14 cellular contexts compared by ENCODE assay signal in the genomic region with DNA sequence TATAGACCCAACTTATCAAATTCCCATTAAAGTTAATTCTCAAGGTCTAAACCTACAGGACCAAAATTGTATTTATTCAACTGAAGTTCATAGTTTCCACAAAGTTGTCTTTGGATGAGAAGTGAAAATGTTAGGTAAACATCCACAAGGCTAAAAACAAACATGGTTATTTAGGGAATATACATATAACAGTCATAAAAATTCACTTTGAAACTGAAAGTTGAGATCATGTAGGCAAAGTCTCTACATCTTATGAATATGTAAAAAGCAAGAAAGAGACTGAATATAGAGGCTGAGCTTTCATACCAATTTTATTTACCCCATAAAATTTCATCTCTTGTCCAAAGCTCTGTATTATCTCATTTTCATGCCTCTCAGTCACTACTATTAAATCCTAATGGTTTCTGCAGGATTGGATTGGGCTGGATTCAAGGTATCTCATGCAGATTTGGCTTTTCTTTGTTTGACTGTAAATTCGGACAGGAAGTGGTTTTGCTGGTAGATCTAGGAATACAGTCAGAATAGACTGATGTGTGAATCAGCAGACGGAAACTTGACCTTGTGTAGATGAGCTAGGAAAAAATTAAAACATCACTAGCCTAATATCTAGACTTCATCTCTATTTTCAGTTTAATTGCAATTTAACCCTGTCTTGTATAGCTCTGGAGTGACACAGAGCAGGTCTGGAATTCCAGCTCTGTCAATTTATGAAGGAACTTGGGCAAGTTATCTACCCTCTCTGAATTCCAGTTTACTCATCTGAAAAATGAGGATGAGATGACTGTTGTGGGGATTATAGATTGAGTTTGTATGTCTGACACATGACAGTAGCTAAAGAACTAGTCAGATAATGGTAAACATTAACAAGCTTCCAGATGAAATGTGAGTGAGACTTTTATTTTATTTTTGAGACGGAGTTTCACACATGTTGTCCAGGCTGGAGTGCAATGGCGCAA. TPM values are rescaled to one million over a fixed set of nuclear protein-coding genes. Genes with fewer than 3 reads are reported as not detected.
DNase-seq lines count a peak whose midpoint lies in the region; ATAC-seq and TF ChIP-seq lines count a peak whose summit lies in the region.
"Had no signal": no experiment of that assay in that cellular context is flagged by ENCODE, and none has a peak within 500 bp of the region (broad histone marks: within the 10 kb centered on the region; RNA-seq: fewer than 3 reads in every experiment).

No MANE protein-coding gene starts in this region.

- no peak for TF ChIP-seq POLR2A in testis (IDR thresholded peaks at IDR 0.05)
- no peak for TF ChIP-seq POLR2A in sigmoid colon (IDR thresholded peaks at IDR 0.05)

- H3K9me3 ChIP-seq in left lung (no peaks in the 10 kb centered on the region), testis (no peaks in the 10 kb centered on the region), sigmoid colon (no peaks in the 10 kb centered on the region)
- H3K9me3 ChIP-seq: ovary had no signal

- H3K4me3 ChIP-seq in left lung (no peak overlapping the region), testis (no peak overlapping the region), sigmoid colon (no peak overlapping the region)
- H3K4me3 ChIP-seq: ovary had no signal

- H3K27ac ChIP-seq in left lung, result no peak overlapping the region
- H3K27ac ChIP-seq in testis, result no peak overlapping the region
- no peak overlapping the region for H3K27ac ChIP-seq in sigmoid colon
- H3K27ac ChIP-seq: ovary, VCaP had no signal

- peak; percentile 70 for ATAC-seq in GM18517 (IDR thresholded peaks at IDR 0.05; ENCODE audit: unreplicated experiment)
- no peak for ATAC-seq in left lung
- ATAC-seq in stimulated activated effector memory CD8-positive, alpha-beta T cell treated with anti-CD3 and anti-CD28 coated beads, Interleukin-12 subunit alpha, Interleukin-12 subunit beta, amount 100 ng/mL, for 72 hours, result no peak
- ATAC-seq: left ventricle myocardium superior had no signal

- H3K4me1 ChIP-seq in left lung (no peaks in the 10 kb centered on the region), testis (no peaks in the 10 kb centered on the region), sigmoid colon (no peaks in the 10 kb centered on the region)

- WGBS in testis, 2 donors, result 80 to 88% methylated on average over 4 of the region's 4 CpGs
- WGBS in sigmoid colon, 2 donors, result 83 to 85% methylated on average over 4 of the region's 4 CpGs

- H3K4me3 Mint-ChIP-seq in HFFc6, result no peak overlapping the region
- no peak overlapping the region for H3K4me3 Mint-ChIP-seq in stimulated activated effector memory CD8-positive, alpha-beta T cell treated with anti-CD3 and anti-CD28 coated beads, Interleukin-12 subunit alpha, Interleukin-12 subunit beta, amount 100 ng/mL, for 72 hours
- H3K4me3 Mint-ChIP-seq: central memory CD8-positive, alpha-beta T cell had no signal

- DNase-seq in HFFc6, result peak; percentile 11
- DNase-seq in LHCN-M2 (ENCODE audit: low read depth), result peak; percentile 83
- DNase-seq in kidney glomerular epithelial cell (lab: John Stamatoyannopoulos, UW), result peak; percentile 58
- DNase-seq in left lung, result no peak
- DNase-seq in testis, result no peak
- no peak for DNase-seq in stimulated activated effector memory CD8-positive, alpha-beta T cell treated with anti-CD3 and anti-CD28 coated beads, Interleukin-12 subunit alpha, Interleukin-12 subunit beta, amount 100 ng/mL, for 72 hours (ENCODE audit: low spot score in 2 of 2)
- DNase-seq in sigmoid colon, result no peak
- DNase-seq: foreskin melanocyte, left ventricle myocardium superior, NCI-H1105, ovary had no signal

- H3K4me1 Mint-ChIP-seq in HFFc6 (ENCODE audit: low read depth), result peaks cover 9% of the 10 kb centered on the region
- H3K4me1 Mint-ChIP-seq in stimulated activated effector memory CD8-positive, alpha-beta T cell treated with anti-CD3 and anti-CD28 coated beads, Interleukin-12 subunit alpha, Interleukin-12 subunit beta, amount 100 ng/mL, for 72 hours, result no peaks in the 10 kb centered on the region
- H3K4me1 Mint-ChIP-seq: central memory CD8-positive, alpha-beta T cell had no signal

- TF ChIP-seq EP300 in sigmoid colon (IDR thresholded peaks at IDR 0.05), result no peak

- H3K9me3 Mint-ChIP-seq in HFFc6, result no peaks in the 10 kb centered on the region
- H3K9me3 Mint-ChIP-seq in stimulated activated effector memory CD8-positive, alpha-beta T cell treated with anti-CD3 and anti-CD28 coated beads, Interleukin-12 subunit alpha, Interleukin-12 subunit beta, amount 100 ng/mL, for 72 hours, result no peaks in the 10 kb centered on the region
- H3K9me3 Mint-ChIP-seq: central memory CD8-positive, alpha-beta T cell had no signal

- intact Hi-C loops in left lung (cut with DNase I) (no loop called here), testis (cut with DNase I; ENCODE audit: low total_unique reads) (no loop called here), sigmoid colon (cut with DNase I) (no loop called here)

- no peaks in the 10 kb centered on the region for H3K36me3 ChIP-seq in left lung
- H3K36me3 ChIP-seq in testis (ENCODE audit: low read depth, missing control alignments), result no peaks in the 10 kb centered on the region
- H3K36me3 ChIP-seq in sigmoid colon, result no peaks in the 10 kb centered on the region
- H3K36me3 ChIP-seq: ovary had no signal

- no peaks in the 10 kb centered on the region for H3K27me3 ChIP-seq in left lung
- H3K27me3 ChIP-seq in testis, result no peaks in the 10 kb centered on the region
- H3K27me3 ChIP-seq in sigmoid colon, result no peaks in the 10 kb centered on the region
- H3K27me3 ChIP-seq: ovary had no signal

- H3K36me3 Mint-ChIP-seq in HFFc6 (ENCODE audit: low read depth), result no peaks in the 10 kb centered on the region
- H3K36me3 Mint-ChIP-seq in stimulated activated effector memory CD8-positive, alpha-beta T cell treated with anti-CD3 and anti-CD28 coated beads, Interleukin-12 subunit alpha, Interleukin-12 subunit beta, amount 100 ng/mL, for 72 hours, result no peaks in the 10 kb centered on the region

- H3K27ac Mint-ChIP-seq in HFFc6, result no peak overlapping the region
- H3K27ac Mint-ChIP-seq in stimulated activated effector memory CD8-positive, alpha-beta T cell treated with anti-CD3 and anti-CD28 coated beads, Interleukin-12 subunit alpha, Interleukin-12 subunit beta, amount 100 ng/mL, for 72 hours, result no peak overlapping the region

- TF ChIP-seq CTCF in HFFc6 (IDR thresholded peaks at IDR 0.05) (no peak), left lung (IDR thresholded peaks at IDR 0.05) (no peak), testis (IDR thresholded peaks at IDR 0.05) (no peak), sigmoid colon (IDR thresholded peaks at IDR 0.05) (no peak)

- H3K27me3 Mint-ChIP-seq in HFFc6 (ENCODE audit: insufficient read depth), result no peaks in the 10 kb centered on the region; the same call in 1 of the 2 replicates

RNA-seq across cellular contexts. Expression of a gene that starts 27.3 kb away (rescaled TPM):
- total RNA-seq in HFFc6 (2021; fragmentation: NEBNext Ultra II Directional; extraction: Animal tissue kit (Norgen Biotek cat#: 25700)), result 10 to 100 TPM in 2 of 6 experiments, 1 to 10 TPM in 4; 7.2 to 12.3 (median 9.1) TPM
- total RNA-seq in LHCN-M2 (2014; rRNA removed) (43.7 and 60.7 TPM in 2 replicates), left lung (10 to 100 TPM; 48.9 to 61.0 TPM), testis (10 to 100 TPM; 33.1 to 33.9 TPM), sigmoid colon (10 to 100 TPM; 13.0 to 19.3 (median 16.8) TPM)
- 12.3 TPM for polyA plus RNA-seq in LHCN-M2 (2012)
- polyA plus RNA-seq in testis (ENCODE audit: insufficient read depth, low read depth, low replicate concordance) (43.6 TPM), sigmoid colon (10 to 100 TPM; 23.1 to 34.2 (median 27.7) TPM)

Comparison
In these comparisons a context has a peak if more than half of its experiments do, and no peak if none do; other contexts are left out.
1. DNase-seq: peak in HFFc6 (single experiment), LHCN-M2 (single experiment) and kidney glomerular epithelial cell (single experiment); none in left lung (0 of 2), testis (single experiment), stimulated activated effector memory CD8-positive, alpha-beta T cell treated with anti-CD3 and anti-CD28 coated beads, Interleukin-12 subunit alpha, Interleukin-12 subunit beta, amount 100 ng/mL, for 72 hours (0 of 2) and sigmoid colon (single experiment).